12 cellular contexts compared by ENCODE assay signal in genomic region chr3:159798951-159799350, GRCh38. TPM values are rescaled to one million over a fixed set of nuclear protein-coding genes. Genes with fewer than 3 reads are reported as not detected.
DNase-seq lines count a peak whose midpoint lies in the region; ATAC-seq, FAIRE-seq and TF ChIP-seq lines count a peak whose summit lies in the region.
"Had no signal": no experiment of that assay in that cellular context is flagged by ENCODE, and none has a peak within 500 bp of the region (broad histone marks: within the 10 kb centered on the region; RNA-seq: fewer than 3 reads in every experiment).

No MANE protein-coding gene starts in this region.

- TF ChIP-seq POLR2A in ovary (IDR thresholded peaks at IDR 0.05) = no peak

- DNase-seq in AG09309 (ENCODE audit: low read depth) = peak; percentile 25
- DNase-seq in RCC 7860 (ENCODE audit: low spot score) = peak; percentile 77
- peak; percentile 83 for DNase-seq in fibroblast of villous mesenchyme (ENCODE audit: low read depth)
- no peak for DNase-seq in omental fat pad (ENCODE audit: low spot score)
- no peak for DNase-seq in G401 (ENCODE audit: low spot score)
- no peak for DNase-seq in ovary
- DNase-seq in LoVo (ENCODE audit: low spot score) = no peak
- DNase-seq in stimulated activated naive CD8-positive, alpha-beta T cell treated with anti-CD3 and anti-CD28 coated beads, Interleukin-15, Interleukin-2, amounts not matched to agents 100 U/mL and 50 U/mL, for 24 hours = no peak
- DNase-seq: activated CD4-positive, alpha-beta T cell treated with anti-CD3 and anti-CD28 coated beads, Interleukin-2, amount 10 ng/mL, durations not matched to agents 24 days and 14 days; activated naive CD4-positive, alpha-beta T cell treated with anti-CD3 and anti-CD28 coated beads, Interleukin-2, amount 50 U/mL, for 16 hours; NCI-H2029 treated with DMSO at 0.1 percent for 48 hours had no signal

- H3K27ac ChIP-seq in ovary = no peak overlapping the region
- H3K27ac ChIP-seq: BLaER1 treated with 17β-estradiol and CSF1 and Interleukin-3, amounts not matched to agents 10 nM and 100 nM had no signal

- TF ChIP-seq CTCF in AG09309 (IDR thresholded peaks at IDR 0.05; ENCODE audit: control insufficient read depth, insufficient read depth, low read depth, low read length, missing control alignments) (no peak), fibroblast of villous mesenchyme (IDR thresholded peaks at IDR 0.05; ENCODE audit: insufficient read depth, low read depth, low read length) (no peak), omental fat pad (IDR thresholded peaks at IDR 0.05) (no peak), ovary (IDR thresholded peaks at IDR 0.05) (no peak)

- intact Hi-C loops in ovary (cut with DNase I) = loop anchor here in 1 of 4 donors (5.0 kb wide), 1 partner anchor 37 kb away; no protein-coding TSS in a partner anchor

- TF ChIP-seq EP300 in ovary (IDR thresholded peaks at IDR 0.05) = no peak

- in situ Hi-C loops in G401 (cut with HindIII; ENCODE audit: low sequenced_read_pairs) = loop anchor here (25.0 kb wide), 1 partner anchor 187 kb away; no protein-coding TSS in a partner anchor

- H3K36me3 ChIP-seq in ovary = no peaks in the 10 kb centered on the region
- H3K36me3 ChIP-seq: BLaER1 treated with 17β-estradiol and CSF1 and Interleukin-3, amounts not matched to agents 10 nM and 100 nM had no signal

- peak; percentile 79 for ATAC-seq in omental fat pad (ENCODE audit: low FRiP score)
- ATAC-seq in stimulated activated naive CD8-positive, alpha-beta T cell treated with anti-CD3 and anti-CD28 coated beads, Interleukin-15, Interleukin-2, amounts not matched to agents 100 U/mL and 50 U/mL, for 24 hours = no peak

- WGBS in ovary, 3 donors = 41 to 60% (median 45%) methylated on average over 2 of the region's 2 CpGs

- H3K27me3 ChIP-seq in ovary = no peaks in the 10 kb centered on the region
- H3K27me3 ChIP-seq: BLaER1 treated with 17β-estradiol and CSF1 and Interleukin-3, amounts not matched to agents 10 nM and 100 nM had no signal

- H3K9me3 ChIP-seq in ovary = no peaks in the 10 kb centered on the region
- H3K9me3 ChIP-seq: BLaER1 treated with 17β-estradiol and CSF1 and Interleukin-3, amounts not matched to agents 10 nM and 100 nM had no signal

- H3K4me3 ChIP-seq in AG09309 (ENCODE audit: control insufficient read depth, low read depth, low read length) = no peak overlapping the region
- H3K4me3 ChIP-seq in fibroblast of villous mesenchyme (ENCODE audit: low read depth, low read length) = no peak overlapping the region
- no peak overlapping the region for H3K4me3 ChIP-seq in ovary
- H3K4me3 ChIP-seq: BLaER1 treated with 17β-estradiol and CSF1 and Interleukin-3, amounts not matched to agents 10 nM and 100 nM had no signal

- no peak for FAIRE-seq in RCC 7860 (lab: Jason Lieb, UNC)

- no peaks in the 10 kb centered on the region for H3K4me1 ChIP-seq in ovary (ENCODE audit: insufficient read depth)

RNA-seq across cellular contexts. Expression of gene SCHIP1, which starts 40.7 kb away (rescaled TPM):
- total RNA-seq in fibroblast of villous mesenchyme = 2.3 and 4.7 TPM in 2 replicates
- 10 to 100 TPM in 1 of 4 donors, 1 to 10 TPM in 3; 2.7 to 13.9 (median 6.0) TPM for total RNA-seq in omental fat pad
- 0.25 and 5.0 TPM in 2 replicates for total RNA-seq in G401 (2014; rRNA removed; shearing (Covaris generic))
- 1 to 10 TPM in 4 of 7 donors, under 1 TPM in 3; 0.28 to 6.5 (median 1.1) TPM for total RNA-seq in ovary
- 1 to 10 TPM; 1.1 to 3.0 TPM for polyA plus RNA-seq in ovary
- total RNA-seq: activated CD4-positive, alpha-beta T cell treated with anti-CD3 and anti-CD28 coated beads, Interleukin-2, amount 10 ng/mL, durations not matched to agents 24 days and 14 days had no signal

Comparison
In these comparisons a context has a peak if more than half of its experiments do, and no peak if none do; other contexts are left out.
1. DNase-seq: peak in AG09309 (single experiment), RCC 7860 (single experiment) and fibroblast of villous mesenchyme (single experiment); none in omental fat pad (single experiment), G401 (single experiment), ovary (0 of 5), LoVo (single experiment) and stimulated activated naive CD8-positive, alpha-beta T cell treated with anti-CD3 and anti-CD28 coated beads, Interleukin-15, Interleukin-2, amounts not matched to agents 100 U/mL and 50 U/mL, for 24 hours (single experiment).